Comparison of ENCODE assay signal across 3 cellular contexts in genomic region chr1:209106861-209107260, GRCh38.
TF ChIP-seq lines count a peak whose summit lies in the region.

No MANE protein-coding gene starts in this region.

TF ChIP-seq in SK-N-SH, 30 proteins besides CTCF, POLR2A, EP300 and RAD21 (continued from another document):
- TF ChIP-seq USF2 (IDR thresholded peaks at IDR 0.05; ENCODE audit: borderline replicate concordance, low read depth, low read length), result no peak
- no peak for TF ChIP-seq RXRA (IDR thresholded peaks at IDR 0.05; ENCODE audit: borderline replicate concordance, low read depth)
- no peak for TF ChIP-seq USF1 (IDR thresholded peaks at IDR 0.05; ENCODE audit: borderline replicate concordance, low read depth)
- no peak for TF ChIP-seq FOXJ3 (CRISPR knock-in tag; IDR thresholded peaks at IDR 0.05)
- TF ChIP-seq MEF2A (IDR thresholded peaks at IDR 0.05; ENCODE audit: borderline replicate concordance, low read depth), result no peak
- no peak for TF ChIP-seq ZBTB33 (IDR thresholded peaks at IDR 0.05; ENCODE audit: borderline replicate concordance, low read depth)

TF ChIP-seq in SK-N-SH treated with all-trans-retinoic acid at 6 μM for 48 hours, 23 proteins besides CTCF, POLR2A, EP300 and RAD21:
- TF ChIP-seq CSRNP3 (CRISPR knock-in tag; IDR thresholded peaks at IDR 0.05), result no peak
- no peak for TF ChIP-seq ZFP30 (CRISPR knock-in tag; IDR thresholded peaks at IDR 0.05)
- TF ChIP-seq OSR1 (CRISPR knock-in tag; IDR thresholded peaks at IDR 0.05), result no peak
- no peak for TF ChIP-seq RARB (CRISPR knock-in tag; IDR thresholded peaks at IDR 0.05)
- no peak for TF ChIP-seq ZNF70 (CRISPR knock-in tag; IDR thresholded peaks at IDR 0.05)
- TF ChIP-seq CREB5 (CRISPR knock-in tag; IDR thresholded peaks at IDR 0.05; ENCODE audit: low read depth), result no peak
TF ChIP-seq in SK-N-SH treated with all-trans-retinoic acid at 6 μM for 48 hours: peak in this region for 0.

TF ChIP-seq in GM12878, 131 proteins besides CTCF, POLR2A, EP300 and RAD21 (continued from another document):
- TF ChIP-seq E2F8 (IDR thresholded peaks at IDR 0.05; ENCODE audit: low read depth, partially characterized antibody) (no peak), ZBTB33 (IDR thresholded peaks at IDR 0.05) (no peak), ZNF384 (IDR thresholded peaks at IDR 0.05; ENCODE audit: borderline replicate concordance, low read depth, low read length) (no peak), MXI1 (IDR thresholded peaks at IDR 0.05; ENCODE audit: low read depth, low read length) (no peak), PRDM15 (CRISPR knock-in tag; IDR thresholded peaks at IDR 0.05) (no peak), YBX1 (IDR thresholded peaks at IDR 0.05) (no peak), SMARCA5 (IDR thresholded peaks at IDR 0.05) (no peak)
TF ChIP-seq in GM12878: peak in this region for 0.
